ENCODE assay signal across 1 cellular context in genomic region chr14:73728106-73729014, GRCh38.
TF ChIP-seq lines count a peak whose summit lies in the region.

No MANE protein-coding gene starts in this region.

TF ChIP-seq in HepG2, 621 proteins besides CTCF, POLR2A, EP300 and RAD21 (continued from another document):
- TF ChIP-seq ZNF747 (CRISPR knock-in tag; IDR thresholded peaks at IDR 0.05; ENCODE audit: borderline replicate concordance) (0 out of 2 replicates have a peak, but pooled peaks have one; percentile 24), MIXL1 (CRISPR knock-in tag; IDR thresholded peaks at IDR 0.05) (peak; percentile 95), POLR2AphosphoS5 (IDR thresholded peaks at IDR 0.05; ENCODE audit: low read depth, low read length) (no peak), SAP130 (CRISPR knock-in tag; IDR thresholded peaks at IDR 0.05; ENCODE audit: low read depth) (peak; percentile 53; the same call in 1 of the 2 replicates), NR2F2 (IDR thresholded peaks at IDR 0.05; ENCODE audit: borderline replicate concordance, low read depth) (peak; percentile 75; the same call in 1 of the 2 replicates), ZNF432 (CRISPR knock-in tag; IDR thresholded peaks at IDR 0.05; ENCODE audit: borderline replicate concordance) (no peak), GMEB1 (CRISPR knock-in tag; IDR thresholded peaks at IDR 0.05; ENCODE audit: borderline replicate concordance) (peak; percentile 18; the same call in 1 of the 2 replicates), HES4 (CRISPR knock-in tag; IDR thresholded peaks at IDR 0.05; ENCODE audit: borderline replicate concordance) (no peak), ZBTB44 (CRISPR knock-in tag; IDR thresholded peaks at IDR 0.05) (no peak), FOSL2 (CRISPR knock-in tag; IDR thresholded peaks at IDR 0.05) (peak; percentile 41; the same call in 1 of the 2 replicates), ZNF564 (CRISPR knock-in tag; IDR thresholded peaks at IDR 0.05) (no peak), ZBTB2 (CRISPR knock-in tag; IDR thresholded peaks at IDR 0.05; ENCODE audit: low read depth) (no peak), SIN3B (IDR thresholded peaks at IDR 0.05; ENCODE audit: low read length) (0 out of 2 replicates have a peak, but pooled peaks have one; percentile 16), ZNF772 (CRISPR knock-in tag; IDR thresholded peaks at IDR 0.05) (peak; percentile 31; the same call in 1 of the 2 replicates), ZNF460 (CRISPR knock-in tag; IDR thresholded peaks at IDR 0.05; ENCODE audit: borderline replicate concordance) (no peak), THAP11 (CRISPR knock-in tag; IDR thresholded peaks at IDR 0.05) (peak; percentile 31; the same call in 1 of the 2 replicates), GABPA (IDR thresholded peaks at IDR 0.05; ENCODE audit: low read depth, low read length) (no peak), GABPA (CRISPR knock-in tag; IDR thresholded peaks at IDR 0.05; ENCODE audit: low read depth) (0 out of 2 replicates have a peak, but pooled peaks have one; percentile 22), STAG1 (CRISPR knock-in tag; IDR thresholded peaks at IDR 0.05) (peak; percentile 98), ZNF572 (CRISPR knock-in tag; IDR thresholded peaks at IDR 0.05) (0 out of 2 replicates have a peak, but pooled peaks have one; percentile 25), ZNF207 (IDR thresholded peaks at IDR 0.05; ENCODE audit: borderline replicate concordance) (no peak), ATF7 (IDR thresholded peaks at IDR 0.05) (no peak), ATF7 (CRISPR knock-in tag; IDR thresholded peaks at IDR 0.05) (no peak), YEATS2 (CRISPR knock-in tag; IDR thresholded peaks at IDR 0.05; ENCODE audit: borderline replicate concordance) (0 out of 2 replicates have a peak, but pooled peaks have one; percentile 23), RXRB (CRISPR knock-in tag; IDR thresholded peaks at IDR 0.05; ENCODE audit: borderline replicate concordance) (peak; percentile 54; the same call in 1 of the 2 replicates), SMAD3 (CRISPR knock-in tag; IDR thresholded peaks at IDR 0.05) (0 out of 2 replicates have a peak, but pooled peaks have one; percentile 41), FOXA3 (CRISPR knock-in tag; IDR thresholded peaks at IDR 0.05) (peak; percentile 16; the same call in 1 of the 2 replicates), ZNF552 (CRISPR knock-in tag; IDR thresholded peaks at IDR 0.05; ENCODE audit: borderline replicate concordance) (no peak), ZNF138 (CRISPR knock-in tag; IDR thresholded peaks at IDR 0.05; ENCODE audit: low read depth) (no peak), ZNF746 (CRISPR knock-in tag; IDR thresholded peaks at IDR 0.05) (no peak), IRF2 (CRISPR knock-in tag; IDR thresholded peaks at IDR 0.05) (peak; percentile 47; the same call in 1 of the 2 replicates), ZNF616 (CRISPR knock-in tag; IDR thresholded peaks at IDR 0.05; ENCODE audit: low read depth) (no peak), KAT7 (CRISPR knock-in tag; IDR thresholded peaks at IDR 0.05; ENCODE audit: borderline replicate concordance) (no peak)
